In genomic region chr18:74476154-74476553, GRCh38 we compare ENCODE assay signal across 9 cellular contexts. TPM values are rescaled to one million over a fixed set of nuclear protein-coding genes. Genes with fewer than 3 reads are reported as not detected.
DNase-seq lines count a peak whose midpoint lies in the region; ATAC-seq and TF ChIP-seq lines count a peak whose summit lies in the region.
"Had no signal": no experiment of that assay in that cellular context is flagged by ENCODE, and none has a peak within 500 bp of the region (broad histone marks: within the 10 kb centered on the region; RNA-seq: fewer than 3 reads in every experiment).

No MANE protein-coding gene starts in this region.

- H3K4me3 ChIP-seq in IMR-90 (ENCODE audit: insufficient read depth, low read depth, low read length) (no peak overlapping the region), cardiac fibroblast (replicated peaks in 1 of 2; ENCODE audit: low read depth in 2 of 2, low read length in 2 of 2) (no peak overlapping the region), mesendoderm (ENCODE audit: low read length) (no peak overlapping the region), MG63 (no peak overlapping the region)

- H3K27ac Mint-ChIP-seq in activated T-helper 1 cell treated with anti-CD3 and anti-CD28 coated beads, Interleukin-12 subunit alpha, Interleukin-12 subunit beta, Interleukin-2, Interleukin-4 antibody, amounts not matched to agents 30 ng/mL and 10 ng/mL and 1 ng/mL, durations not matched to agents 14 hours and 24 hours and 36 hours, result no peak overlapping the region

- ATAC-seq in IMR-90 (ENCODE audit: low read depth) (peak; percentile 65), HG03378 (IDR thresholded peaks at IDR 0.05; ENCODE audit: unreplicated experiment) (no peak)

- H3K9me3 Mint-ChIP-seq in activated T-helper 1 cell treated with anti-CD3 and anti-CD28 coated beads, Interleukin-12 subunit alpha, Interleukin-12 subunit beta, Interleukin-2, Interleukin-4 antibody, amounts not matched to agents 30 ng/mL and 10 ng/mL and 1 ng/mL, durations not matched to agents 14 hours and 24 hours and 36 hours, result no peaks in the 10 kb centered on the region

- H3K56ac ChIP-seq in IMR-90 (ENCODE audit: extremely low read depth, insufficient read depth, low read length) (no peak overlapping the region), mesendoderm (ENCODE audit: low read length) (no peak overlapping the region)

- no TSS peak for BruUV-seq in IMR-90 (replicated peaks; lab: Mats Ljungman, UMichigan)

- H4K8ac ChIP-seq in IMR-90 (ENCODE audit: low read depth in 2 of 2, low read length in 2 of 2) (no peak overlapping the region), mesendoderm (ENCODE audit: low read depth, low read length) (no peak overlapping the region)

- H3K9me1 ChIP-seq in IMR-90 (ENCODE audit: insufficient read depth, low read length), result no peaks in the 10 kb centered on the region

- in situ Hi-C loops in IMR-90 (cut with MboI; ENCODE audit: low sequenced_read_pairs), result loop anchor here (10.0 kb wide), 1 partner anchor 121 kb away; no protein-coding TSS in a partner anchor

- no peaks in the 10 kb centered on the region for H3K36me3 Mint-ChIP-seq in activated T-helper 1 cell treated with anti-CD3 and anti-CD28 coated beads, Interleukin-12 subunit alpha, Interleukin-12 subunit beta, Interleukin-2, Interleukin-4 antibody, amounts not matched to agents 30 ng/mL and 10 ng/mL and 1 ng/mL, durations not matched to agents 14 hours and 24 hours and 36 hours (ENCODE audit: low read depth)

- H4K5ac ChIP-seq in IMR-90 (ENCODE audit: low read depth, low read length) (no peak overlapping the region), mesendoderm (ENCODE audit: low read length) (no peak overlapping the region)

- H3K4me1 Mint-ChIP-seq in activated T-helper 1 cell treated with anti-CD3 and anti-CD28 coated beads, Interleukin-12 subunit alpha, Interleukin-12 subunit beta, Interleukin-2, Interleukin-4 antibody, amounts not matched to agents 30 ng/mL and 10 ng/mL and 1 ng/mL, durations not matched to agents 14 hours and 24 hours and 36 hours (ENCODE audit: low read depth), result peaks cover 6% of the 10 kb centered on the region

- TF ChIP-seq CTCF in C4-2B (conservative IDR thresholded peaks at IDR 0.05) (peak; percentile 68), IMR-90 (conservative IDR thresholded peaks at IDR 0.05; ENCODE audit: low read depth, low read length) (peak; percentile 50), cardiac fibroblast (IDR thresholded peaks at IDR 0.05; ENCODE audit: low read depth, low read length) (peak; percentile 76)

- no peak overlapping the region for H2AK5ac ChIP-seq in IMR-90 (ENCODE audit: low read depth, low read length)
- H2AK5ac ChIP-seq in mesendoderm (ENCODE audit: low read length), result no peak overlapping the region

- POLR2A ChIA-PET in IMR-90 (lab: Charles Lee; ENCODE audit: unreplicated experiment), result no interaction called here

- H2AFZ ChIP-seq in IMR-90 (replicated peaks; ENCODE audit: low read length, poor library complexity), result no peak overlapping the region

- no peaks in the 10 kb centered on the region for H3K36me3 ChIP-seq in IMR-90 (ENCODE audit: control insufficient read depth, insufficient read depth, low read length)
- H3K36me3 ChIP-seq in mesendoderm (ENCODE audit: control insufficient read depth, insufficient read depth, low read length), result no peaks in the 10 kb centered on the region
- H3K36me3 ChIP-seq in MG63, result no peaks in the 10 kb centered on the region

- H2BK5ac ChIP-seq in IMR-90 (ENCODE audit: low read depth, low read length, poor library complexity, severe bottlenecking) (no peak overlapping the region), mesendoderm (ENCODE audit: low read length) (no peak overlapping the region)

- H2BK120ac ChIP-seq in IMR-90 (ENCODE audit: low read depth, low read length) (no peak overlapping the region), mesendoderm (ENCODE audit: low read depth, low read length) (no peak overlapping the region)

- no peaks in the 10 kb centered on the region for H3K79me1 ChIP-seq in IMR-90 (ENCODE audit: low read depth in 1 of 2, low read length in 2 of 2)
- no peaks in the 10 kb centered on the region for H3K79me1 ChIP-seq in mesendoderm (ENCODE audit: low read length)

- H3K27me3 ChIP-seq in IMR-90 (ENCODE audit: control insufficient read depth, insufficient read depth, low read length) (peaks cover 18% of the 10 kb centered on the region), mesendoderm (ENCODE audit: insufficient read depth, low read length, poor library complexity) (no peaks in the 10 kb centered on the region), MG63 (no peaks in the 10 kb centered on the region; the same call in 1 of the 2 replicates)

- TF ChIP-seq RAD21 in IMR-90 (IDR thresholded peaks at IDR 0.05; ENCODE audit: low read length), result peak; percentile 42

- DNase-seq in IMR-90, result peak; percentile 8
- DNase-seq in cardiac fibroblast (ENCODE audit: low read depth in 2 of 2), result peak in 1 of 2 donors; percentile 45
- peak; percentile 51 for DNase-seq in mesendoderm
- no peak for DNase-seq in NCI-H2171 treated with DMSO at 0.1 percent for 48 hours (lab: John Stamatoyannopoulos, UW)
- DNase-seq in activated T-helper 1 cell treated with anti-CD3 and anti-CD28 coated beads, Interleukin-12 subunit alpha, Interleukin-12 subunit beta, Interleukin-2, Interleukin-4 antibody, amounts not matched to agents 30 ng/mL and 10 ng/mL and 1 ng/mL, durations not matched to agents 14 hours and 24 hours and 36 hours (ENCODE audit: low spot score), result no peak
- DNase-seq in MG63, result no peak

- 20% methylated on average over 1 of the region's 6 CpGs; no CpG with 5 or more reads in 1 of the 2 experiments for WGBS in IMR-90 (ENCODE audit: extremely low coverage in 2 of 2, insufficient read length in 1 of 2), 2 experiments
- no CpG with 5 or more reads among the region's 6 CpGs for WGBS in mesendoderm (ENCODE audit: extremely low coverage, insufficient coverage, low lambda C conversion rate)

- peaks cover 2% of the 10 kb centered on the region for H3K27me3 Mint-ChIP-seq in activated T-helper 1 cell treated with anti-CD3 and anti-CD28 coated beads, Interleukin-12 subunit alpha, Interleukin-12 subunit beta, Interleukin-2, Interleukin-4 antibody, amounts not matched to agents 30 ng/mL and 10 ng/mL and 1 ng/mL, durations not matched to agents 14 hours and 24 hours and 36 hours (ENCODE audit: insufficient read depth)

- no peak overlapping the region for H3K23ac ChIP-seq in IMR-90 (ENCODE audit: low read depth, low read length)
- H3K23ac ChIP-seq in mesendoderm (ENCODE audit: low read length), result no peak overlapping the region

- no peak overlapping the region for H4K91ac ChIP-seq in IMR-90 (ENCODE audit: insufficient read depth, low read depth, low read length)

- no peak overlapping the region for H2AK9ac ChIP-seq in IMR-90 (replicated peaks; ENCODE audit: low read depth, low read length, poor library complexity)

- H3K27ac ChIP-seq in C4-2B (no peak overlapping the region), IMR-90 (ENCODE audit: insufficient read depth, low read length) (no peak overlapping the region), mesendoderm (ENCODE audit: low read depth, low read length) (no peak overlapping the region)
- H3K27ac ChIP-seq: epithelial cell of prostate had no signal

- H3K4me3 Mint-ChIP-seq in activated T-helper 1 cell treated with anti-CD3 and anti-CD28 coated beads, Interleukin-12 subunit alpha, Interleukin-12 subunit beta, Interleukin-2, Interleukin-4 antibody, amounts not matched to agents 30 ng/mL and 10 ng/mL and 1 ng/mL, durations not matched to agents 14 hours and 24 hours and 36 hours, result no peak overlapping the region

- H3K18ac ChIP-seq in IMR-90 (ENCODE audit: low read depth, low read length), result no peak overlapping the region
- no peak overlapping the region for H3K18ac ChIP-seq in mesendoderm (ENCODE audit: low read length)

- no peak overlapping the region for H3K9ac ChIP-seq in IMR-90 (ENCODE audit: low read depth, low read length)
- H3K9ac ChIP-seq in mesendoderm (ENCODE audit: low read length), result no peak overlapping the region

- dilution Hi-C loops in IMR-90 (cut with HindIII; ENCODE audit: low sequenced_read_pairs, unreplicated experiment), result no loop called here

- no peak overlapping the region for H2BK20ac ChIP-seq in IMR-90 (ENCODE audit: low read depth, low read length)

- no peaks in the 10 kb centered on the region for H3K79me2 ChIP-seq in mesendoderm (ENCODE audit: control insufficient read depth, insufficient read depth, low read length)

- H3K4me2 ChIP-seq in IMR-90 (ENCODE audit: low read depth, low read length) (no peak overlapping the region), mesendoderm (ENCODE audit: low read length) (no peak overlapping the region)

- H3K4me1 ChIP-seq in IMR-90 (ENCODE audit: control insufficient read depth, insufficient read depth, low read length) (no peaks in the 10 kb centered on the region), mesendoderm (ENCODE audit: control insufficient read depth, low read depth, low read length) (no peaks in the 10 kb centered on the region)

- H3K14ac ChIP-seq in IMR-90 (replicated peaks; ENCODE audit: low read depth, low read length), result no peak overlapping the region

- no peak overlapping the region for H3K4ac ChIP-seq in IMR-90 (ENCODE audit: low read depth, low read length)
- no peak overlapping the region for H3K4ac ChIP-seq in mesendoderm (ENCODE audit: low read depth, low read length)

- CTCF ChIA-PET in IMR-90 (lab: Yijun Ruan, JAX), result no interaction called here

- H2BK15ac ChIP-seq in IMR-90 (ENCODE audit: low read depth, low read length), result no peak overlapping the region
- no peak overlapping the region for H2BK15ac ChIP-seq in mesendoderm (replicated peaks; ENCODE audit: low read depth)

- H3K9me3 ChIP-seq in IMR-90 (ENCODE audit: control insufficient read depth, insufficient read depth, low read length) (no peaks in the 10 kb centered on the region), MG63 (peaks cover 1% of the 10 kb centered on the region; the same call in 1 of the 2 replicates)

- TF ChIP-seq POLR2A in IMR-90 (IDR thresholded peaks at IDR 0.05; ENCODE audit: low read depth, low read length), result no peak

- H4K20me1 ChIP-seq in IMR-90 (ENCODE audit: insufficient read depth, low read length), result no peaks in the 10 kb centered on the region

- intact Hi-C loops in IMR-90 (cut with micrococcal nuclease), result loop anchor here (5.0 kb wide), 1 partner anchor 124 kb away; no protein-coding TSS in a partner anchor
- intact Hi-C loops in activated T-helper 1 cell treated with anti-CD3 and anti-CD28 coated beads, Interleukin-12 subunit alpha, Interleukin-12 subunit beta, Interleukin-2, Interleukin-4 antibody, amounts not matched to agents 30 ng/mL and 10 ng/mL and 1 ng/mL, durations not matched to agents 14 hours and 24 hours and 36 hours (cut with micrococcal nuclease), result no loop called here

RNA-seq across cellular contexts. Expression of gene DIPK1C, which starts 19.0 kb away (rescaled TPM):
- total RNA-seq in IMR-90 (2012; rRNA removed), result not detected in 2 replicates
- not detected in 2 replicates for polyA plus RNA-seq in IMR-90 (2012; rRNA removed)
- polyA plus RNA-seq in IMR-90 (2012; cell fraction: cytosol; rRNA removed), result not detected in 2 replicates
- not detected in 2 replicates for polyA plus RNA-seq in IMR-90 (2012; cell fraction: nucleus; rRNA removed; ENCODE audit: low replicate concordance)
- not detected for polyA plus RNA-seq in mesendoderm (2013, experiment 1 of 2)
- polyA plus RNA-seq in mesendoderm (2013, experiment 2 of 2), result not detected
- not detected in 2 replicates for total RNA-seq in activated T-helper 1 cell treated with anti-CD3 and anti-CD28 coated beads, Interleukin-12 subunit alpha, Interleukin-12 subunit beta, Interleukin-2, Interleukin-4 antibody, amounts not matched to agents 30 ng/mL and 10 ng/mL and 1 ng/mL, durations not matched to agents 14 hours and 24 hours and 36 hours
- 0.30 TPM in 1 of 2 replicates, not detected in the other for total RNA-seq in MG63 (2014; rRNA removed; shearing (Covaris generic); ENCODE audit: low replicate concordance)

RNA-seq across cellular contexts. Expression of gene CNDP2, which starts 20.0 kb away (rescaled TPM):
- 52.0 and 52.2 TPM in 2 replicates for total RNA-seq in IMR-90 (2012; rRNA removed)
- 59.7 and 67.9 TPM in 2 replicates for polyA plus RNA-seq in IMR-90 (2012; rRNA removed)
- polyA plus RNA-seq in IMR-90 (2012; cell fraction: cytosol; rRNA removed), result 32.4 and 58.7 TPM in 2 replicates
- 30.9 and 48.2 TPM in 2 replicates for polyA plus RNA-seq in IMR-90 (2012; cell fraction: nucleus; rRNA removed; ENCODE audit: low replicate concordance)
- polyA plus RNA-seq in mesendoderm (2013, experiment 1 of 2), result 171 TPM
- polyA plus RNA-seq in mesendoderm (2013, experiment 2 of 2), result 171 TPM
- 159 and 164 TPM in 2 replicates for total RNA-seq in activated T-helper 1 cell treated with anti-CD3 and anti-CD28 coated beads, Interleukin-12 subunit alpha, Interleukin-12 subunit beta, Interleukin-2, Interleukin-4 antibody, amounts not matched to agents 30 ng/mL and 10 ng/mL and 1 ng/mL, durations not matched to agents 14 hours and 24 hours and 36 hours
- 26.7 and 38.8 TPM in 2 replicates for total RNA-seq in MG63 (2014; rRNA removed; shearing (Covaris generic); ENCODE audit: low replicate concordance)

RNA-seq across cellular contexts. Expression of gene CNDP1, which starts 58.1 kb away (rescaled TPM):
- not detected in 2 replicates for total RNA-seq in IMR-90 (2012; rRNA removed)
- not detected in 2 replicates for polyA plus RNA-seq in IMR-90 (2012; rRNA removed)
- polyA plus RNA-seq in IMR-90 (2012; cell fraction: cytosol; rRNA removed), result not detected in 2 replicates
- 0.06 and 0.13 TPM in 2 replicates for polyA plus RNA-seq in IMR-90 (2012; cell fraction: nucleus; rRNA removed; ENCODE audit: low replicate concordance)
- polyA plus RNA-seq in mesendoderm (2013, experiment 1 of 2), result 0.04 TPM
- polyA plus RNA-seq in mesendoderm (2013, experiment 2 of 2), result 0.03 TPM
- total RNA-seq in activated T-helper 1 cell treated with anti-CD3 and anti-CD28 coated beads, Interleukin-12 subunit alpha, Interleukin-12 subunit beta, Interleukin-2, Interleukin-4 antibody, amounts not matched to agents 30 ng/mL and 10 ng/mL and 1 ng/mL, durations not matched to agents 14 hours and 24 hours and 36 hours, result not detected in 2 replicates
- not detected in 2 replicates for total RNA-seq in MG63 (2014; rRNA removed; shearing (Covaris generic); ENCODE audit: low replicate concordance)

Comparison
In these comparisons a context has a peak if more than half of its experiments do, and no peak if none do; other contexts are left out.
1. DNase-seq: peak in IMR-90 (single experiment) and mesendoderm (single experiment); none in NCI-H2171 treated with DMSO at 0.1 percent for 48 hours (single experiment), activated T-helper 1 cell treated with anti-CD3 and anti-CD28 coated beads, Interleukin-12 subunit alpha, Interleukin-12 subunit beta, Interleukin-2, Interleukin-4 antibody, amounts not matched to agents 30 ng/mL and 10 ng/mL and 1 ng/mL, durations not matched to agents 14 hours and 24 hours and 36 hours (single experiment) and MG63 (single experiment).
2. Peak in every context shown above with its lines, with median percentiles within 50 percentile points of each other: CTCF ChIP-seq.